ENCODE assay signal across 1 cellular context in genomic region chr17:48892940-48893645, GRCh38.
TF ChIP-seq lines count a peak whose summit lies in the region.

No MANE protein-coding gene starts in this region.

TF ChIP-seq in H1, 55 proteins besides CTCF, POLR2A, EP300 and RAD21 (continued from another document):
- TF ChIP-seq CEBPB (IDR thresholded peaks at IDR 0.05; ENCODE audit: low read depth, low read length) = 0 out of 2 replicates have a peak, but pooled peaks have one; percentile 2
- TF ChIP-seq RXRA (IDR thresholded peaks at IDR 0.05; ENCODE audit: insufficient read depth, low read depth, low read length) = no peak
- TF ChIP-seq KDM4A (IDR thresholded peaks at IDR 0.05; ENCODE audit: low read depth, low read length, severe bottlenecking) = peak; percentile 32
- TF ChIP-seq, protein P1, sequence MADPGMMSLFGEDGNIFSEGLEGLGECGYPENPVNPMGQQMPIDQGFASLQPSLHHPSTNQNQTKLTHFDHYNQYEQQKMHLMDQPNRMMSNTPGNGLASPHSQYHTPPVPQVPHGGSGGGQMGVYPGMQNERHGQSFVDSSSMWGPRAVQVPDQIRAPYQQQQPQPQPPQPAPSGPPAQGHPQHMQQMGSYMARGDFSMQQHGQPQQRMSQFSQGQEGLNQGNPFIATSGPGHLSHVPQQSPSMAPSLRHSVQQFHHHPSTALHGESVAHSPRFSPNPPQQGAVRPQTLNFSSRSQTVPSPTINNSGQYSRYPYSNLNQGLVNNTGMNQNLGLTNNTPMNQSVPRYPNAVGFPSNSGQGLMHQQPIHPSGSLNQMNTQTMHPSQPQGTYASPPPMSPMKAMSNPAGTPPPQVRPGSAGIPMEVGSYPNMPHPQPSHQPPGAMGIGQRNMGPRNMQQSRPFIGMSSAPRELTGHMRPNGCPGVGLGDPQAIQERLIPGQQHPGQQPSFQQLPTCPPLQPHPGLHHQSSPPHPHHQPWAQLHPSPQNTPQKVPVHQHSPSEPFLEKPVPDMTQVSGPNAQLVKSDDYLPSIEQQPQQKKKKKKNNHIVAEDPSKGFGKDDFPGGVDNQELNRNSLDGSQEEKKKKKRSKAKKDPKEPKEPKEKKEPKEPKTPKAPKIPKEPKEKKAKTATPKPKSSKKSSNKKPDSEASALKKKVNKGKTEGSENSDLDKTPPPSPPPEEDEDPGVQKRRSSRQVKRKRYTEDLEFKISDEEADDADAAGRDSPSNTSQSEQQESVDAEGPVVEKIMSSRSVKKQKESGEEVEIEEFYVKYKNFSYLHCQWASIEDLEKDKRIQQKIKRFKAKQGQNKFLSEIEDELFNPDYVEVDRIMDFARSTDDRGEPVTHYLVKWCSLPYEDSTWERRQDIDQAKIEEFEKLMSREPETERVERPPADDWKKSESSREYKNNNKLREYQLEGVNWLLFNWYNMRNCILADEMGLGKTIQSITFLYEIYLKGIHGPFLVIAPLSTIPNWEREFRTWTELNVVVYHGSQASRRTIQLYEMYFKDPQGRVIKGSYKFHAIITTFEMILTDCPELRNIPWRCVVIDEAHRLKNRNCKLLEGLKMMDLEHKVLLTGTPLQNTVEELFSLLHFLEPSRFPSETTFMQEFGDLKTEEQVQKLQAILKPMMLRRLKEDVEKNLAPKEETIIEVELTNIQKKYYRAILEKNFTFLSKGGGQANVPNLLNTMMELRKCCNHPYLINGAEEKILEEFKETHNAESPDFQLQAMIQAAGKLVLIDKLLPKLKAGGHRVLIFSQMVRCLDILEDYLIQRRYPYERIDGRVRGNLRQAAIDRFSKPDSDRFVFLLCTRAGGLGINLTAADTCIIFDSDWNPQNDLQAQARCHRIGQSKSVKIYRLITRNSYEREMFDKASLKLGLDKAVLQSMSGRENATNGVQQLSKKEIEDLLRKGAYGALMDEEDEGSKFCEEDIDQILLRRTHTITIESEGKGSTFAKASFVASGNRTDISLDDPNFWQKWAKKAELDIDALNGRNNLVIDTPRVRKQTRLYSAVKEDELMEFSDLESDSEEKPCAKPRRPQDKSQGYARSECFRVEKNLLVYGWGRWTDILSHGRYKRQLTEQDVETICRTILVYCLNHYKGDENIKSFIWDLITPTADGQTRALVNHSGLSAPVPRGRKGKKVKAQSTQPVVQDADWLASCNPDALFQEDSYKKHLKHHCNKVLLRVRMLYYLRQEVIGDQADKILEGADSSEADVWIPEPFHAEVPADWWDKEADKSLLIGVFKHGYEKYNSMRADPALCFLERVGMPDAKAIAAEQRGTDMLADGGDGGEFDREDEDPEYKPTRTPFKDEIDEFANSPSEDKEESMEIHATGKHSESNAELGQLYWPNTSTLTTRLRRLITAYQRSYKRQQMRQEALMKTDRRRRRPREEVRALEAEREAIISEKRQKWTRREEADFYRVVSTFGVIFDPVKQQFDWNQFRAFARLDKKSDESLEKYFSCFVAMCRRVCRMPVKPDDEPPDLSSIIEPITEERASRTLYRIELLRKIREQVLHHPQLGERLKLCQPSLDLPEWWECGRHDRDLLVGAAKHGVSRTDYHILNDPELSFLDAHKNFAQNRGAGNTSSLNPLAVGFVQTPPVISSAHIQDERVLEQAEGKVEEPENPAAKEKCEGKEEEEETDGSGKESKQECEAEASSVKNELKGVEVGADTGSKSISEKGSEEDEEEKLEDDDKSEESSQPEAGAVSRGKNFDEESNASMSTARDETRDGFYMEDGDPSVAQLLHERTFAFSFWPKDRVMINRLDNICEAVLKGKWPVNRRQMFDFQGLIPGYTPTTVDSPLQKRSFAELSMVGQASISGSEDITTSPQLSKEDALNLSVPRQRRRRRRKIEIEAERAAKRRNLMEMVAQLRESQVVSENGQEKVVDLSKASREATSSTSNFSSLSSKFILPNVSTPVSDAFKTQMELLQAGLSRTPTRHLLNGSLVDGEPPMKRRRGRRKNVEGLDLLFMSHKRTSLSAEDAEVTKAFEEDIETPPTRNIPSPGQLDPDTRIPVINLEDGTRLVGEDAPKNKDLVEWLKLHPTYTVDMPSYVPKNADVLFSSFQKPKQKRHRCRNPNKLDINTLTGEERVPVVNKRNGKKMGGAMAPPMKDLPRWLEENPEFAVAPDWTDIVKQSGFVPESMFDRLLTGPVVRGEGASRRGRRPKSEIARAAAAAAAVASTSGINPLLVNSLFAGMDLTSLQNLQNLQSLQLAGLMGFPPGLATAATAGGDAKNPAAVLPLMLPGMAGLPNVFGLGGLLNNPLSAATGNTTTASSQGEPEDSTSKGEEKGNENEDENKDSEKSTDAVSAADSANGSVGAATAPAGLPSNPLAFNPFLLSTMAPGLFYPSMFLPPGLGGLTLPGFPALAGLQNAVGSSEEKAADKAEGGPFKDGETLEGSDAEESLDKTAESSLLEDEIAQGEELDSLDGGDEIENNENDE (IDR thresholded peaks at IDR 0.05; ENCODE audit: insufficient replicate concordance, low read length) = no peak
- TF ChIP-seq TCF12 (IDR thresholded peaks at IDR 0.05; ENCODE audit: low read depth, low read length) = no peak
- TF ChIP-seq BACH1 (IDR thresholded peaks at IDR 0.05; ENCODE audit: low read length) = no peak
- peak; percentile 60; the same call in 1 of the 2 replicates for TF ChIP-seq CHD1 (IDR thresholded peaks at IDR 0.05; ENCODE audit: low read depth, low read length)
- peak; percentile 75; the same call in 1 of the 2 replicates for TF ChIP-seq PHF8 (conservative IDR thresholded peaks at IDR 0.05; ENCODE audit: low read depth, low read length)
- TF ChIP-seq SIN3A (conservative IDR thresholded peaks at IDR 0.05 in 1 of 2, IDR thresholded peaks at IDR 0.05 in 1 of 2; ENCODE audit: low read depth in 1 of 2, low read length in 2 of 2) = peak in 1 of 2 experiments; percentile 46; a peak in 1 of 4 replicates
